In the genomic region with DNA sequence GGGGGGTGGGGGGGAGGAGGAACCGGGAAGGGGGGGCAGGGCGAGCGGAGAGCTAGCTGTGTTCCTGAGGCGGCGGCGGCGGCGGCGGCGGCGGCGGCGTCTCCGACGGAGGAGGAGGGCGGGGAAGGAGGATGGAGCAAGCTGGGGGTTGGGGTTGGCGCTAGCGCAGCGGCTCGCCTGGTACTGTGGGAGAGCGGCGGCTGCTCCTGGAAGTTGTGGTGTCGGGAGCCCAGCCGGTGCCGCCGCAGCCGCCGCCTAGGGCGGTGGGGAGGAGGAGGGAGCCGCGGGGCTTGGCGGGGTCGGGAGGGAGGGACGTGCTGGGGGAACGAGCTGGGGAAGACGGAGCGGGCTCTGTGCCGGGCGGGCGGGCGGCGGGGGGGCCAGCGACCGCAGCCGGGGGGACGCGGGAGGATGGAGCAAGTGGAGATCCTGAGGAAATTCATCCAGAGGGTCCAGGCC, we compare ENCODE assay signal across 8 cellular contexts. TPM values are rescaled to one million over a fixed set of nuclear protein-coding genes. Genes with fewer than 3 reads are reported as not detected.
DNase-seq lines count a peak whose midpoint lies in the region; ATAC-seq and TF ChIP-seq lines count a peak whose summit lies in the region.

A gene (plus strand): TSS at position 160 of the 459 bp plus-strand sequence. CDS start 252 bp downstream, at position 412.

- no peaks in the 10 kb centered on the region for H3K9me3 Mint-ChIP-seq in activated naive CD8-positive, alpha-beta T cell treated with anti-CD3 and anti-CD28 coated beads, Interleukin-2, amount 50 U/mL, for 24 hours

- H3K27ac Mint-ChIP-seq in activated naive CD8-positive, alpha-beta T cell treated with anti-CD3 and anti-CD28 coated beads, Interleukin-2, amount 50 U/mL, for 24 hours = peak within 1 kb of the TSS; percentile 85

- peak within 1 kb of the TSS; percentile 100 for H3K4me3 ChIP-seq in left ventricle myocardium inferior

- peaks cover 55% of the 10 kb centered on the region for H3K4me1 ChIP-seq in left ventricle myocardium inferior

- intact Hi-C loops in left ventricle myocardium inferior (cut with micrococcal nuclease) = no loop called here

- no peaks in the 10 kb centered on the region for H3K36me3 Mint-ChIP-seq in activated naive CD8-positive, alpha-beta T cell treated with anti-CD3 and anti-CD28 coated beads, Interleukin-2, amount 50 U/mL, for 24 hours (ENCODE audit: low read depth)

- H3K4me3 Mint-ChIP-seq in activated naive CD8-positive, alpha-beta T cell treated with anti-CD3 and anti-CD28 coated beads, Interleukin-2, amount 50 U/mL, for 24 hours = peak within 1 kb of the TSS; percentile 95

- H3K27me3 ChIP-seq in left ventricle myocardium inferior (ENCODE audit: low read depth) = no peaks in the 10 kb centered on the region

- H3K27ac ChIP-seq in left ventricle myocardium inferior (replicated peaks) = peak within 1 kb of the TSS; percentile 100

- no peaks in the 10 kb centered on the region for H3K9me3 ChIP-seq in left ventricle myocardium inferior (replicated peaks)

- peaks cover 2% of the 10 kb centered on the region for H3K27me3 Mint-ChIP-seq in activated naive CD8-positive, alpha-beta T cell treated with anti-CD3 and anti-CD28 coated beads, Interleukin-2, amount 50 U/mL, for 24 hours

- peaks cover 18% of the 10 kb centered on the region for H3K4me1 Mint-ChIP-seq in activated naive CD8-positive, alpha-beta T cell treated with anti-CD3 and anti-CD28 coated beads, Interleukin-2, amount 50 U/mL, for 24 hours

- TF ChIP-seq CTCF in left ventricle myocardium inferior (IDR thresholded peaks at IDR 0.05; ENCODE audit: borderline replicate concordance) = no peak

- ATAC-seq in GM21529 (IDR thresholded peaks at IDR 0.05; ENCODE audit: unreplicated experiment) (peak; percentile 31), HG03095 (IDR thresholded peaks at IDR 0.05; ENCODE audit: unreplicated experiment) (no peak)
- peak; percentile 55 for ATAC-seq in activated naive CD8-positive, alpha-beta T cell treated with anti-CD3 and anti-CD28 coated beads, Interleukin-2, amount 50 U/mL, for 24 hours

- DNase-seq in DMS153 (lab: John Stamatoyannopoulos, UW) (peak; percentile 84), Kasumi-1 (lab: John Stamatoyannopoulos, UW) (peak; percentile 47 to 49), left ventricle myocardium inferior (no peak), pulmonary artery endothelial cell (ENCODE audit: low read depth, low spot score) (no peak), dedifferentiated amniotic fluid mesenchymal stem cell (ENCODE audit: extremely low spot score) (no peak)
- no peak for DNase-seq in activated naive CD8-positive, alpha-beta T cell treated with anti-CD3 and anti-CD28 coated beads, Interleukin-2, amount 50 U/mL, for 24 hours

- no peaks in the 10 kb centered on the region for H3K36me3 ChIP-seq in left ventricle myocardium inferior

RNA-seq across cellular contexts. Expression of the gene that starts here (rescaled TPM):
- total RNA-seq in left ventricle myocardium inferior (52.2 TPM), pulmonary artery endothelial cell (40.8 and 48.2 TPM in 2 replicates)

Comparison
In these comparisons a context has a peak if more than half of its experiments do, and no peak if none do; other contexts are left out.
1. DNase-seq: peak in DMS153 (single experiment) and Kasumi-1 (2 of 2); none in activated naive CD8-positive, alpha-beta T cell treated with anti-CD3 and anti-CD28 coated beads, Interleukin-2, amount 50 U/mL, for 24 hours (single experiment), left ventricle myocardium inferior (single experiment), pulmonary artery endothelial cell (single experiment) and dedifferentiated amniotic fluid mesenchymal stem cell (single experiment).